1 cellular context compared by ENCODE assay signal in genomic region chr1:28642847-28643635, GRCh38.
TF ChIP-seq lines count a peak whose summit lies in the region.

TAF12 (minus strand) TSS chr1:28643067; CDS start chr1:28622081, 20,986 bp downstream.

TF ChIP-seq in WTC11, 78 proteins besides CTCF, POLR2A, EP300 and RAD21 (continued from another document and continues in another):
- TF ChIP-seq E2F4 (CRISPR knock-in tag; IDR thresholded peaks at IDR 0.05; ENCODE audit: borderline replicate concordance, low read depth) (no peak), HMGXB4 (CRISPR knock-in tag; IDR thresholded peaks at IDR 0.05) (peak; percentile 61; the same call in 1 of the 2 replicates), TEAD1 (CRISPR knock-in tag; IDR thresholded peaks at IDR 0.05) (peak; percentile 97), JAZF1 (CRISPR knock-in tag; IDR thresholded peaks at IDR 0.05) (no peak), ZNF416 (CRISPR knock-in tag; IDR thresholded peaks at IDR 0.05) (0 out of 2 replicates have a peak, but pooled peaks have one; percentile 45), IRF2 (CRISPR knock-in tag; IDR thresholded peaks at IDR 0.05; ENCODE audit: borderline replicate concordance, low read depth) (no peak), ZNF532 (CRISPR knock-in tag; IDR thresholded peaks at IDR 0.05; ENCODE audit: borderline replicate concordance) (no peak), ERG (CRISPR knock-in tag; IDR thresholded peaks at IDR 0.05) (no peak), NFATC4 (CRISPR knock-in tag; IDR thresholded peaks at IDR 0.05) (no peak), ZNF232 (CRISPR knock-in tag; IDR thresholded peaks at IDR 0.05) (0 out of 2 replicates have a peak, but pooled peaks have one; percentile 38), E2F1 (CRISPR knock-in tag; IDR thresholded peaks at IDR 0.05) (no peak), ELF4 (CRISPR knock-in tag; IDR thresholded peaks at IDR 0.05; ENCODE audit: low read depth) (no peak), FOXJ3 (CRISPR knock-in tag; IDR thresholded peaks at IDR 0.05; ENCODE audit: borderline replicate concordance) (no peak), RELA (CRISPR knock-in tag; IDR thresholded peaks at IDR 0.05; ENCODE audit: borderline replicate concordance) (no peak; the same call in 1 of the 2 replicates), USF1 (CRISPR knock-in tag; IDR thresholded peaks at IDR 0.05) (peak; percentile 86), JUN (CRISPR knock-in tag; IDR thresholded peaks at IDR 0.05) (peak; percentile 76; the same call in 1 of the 2 replicates), ZNF281 (CRISPR knock-in tag; IDR thresholded peaks at IDR 0.05) (peak; percentile 17; the same call in 1 of the 2 replicates), NFYB (CRISPR knock-in tag; conservative IDR thresholded peaks at IDR 0.05; ENCODE audit: low read depth) (0 out of 2 replicates have a peak, but pooled peaks have one; percentile 22), FOXK1 (CRISPR knock-in tag; IDR thresholded peaks at IDR 0.05) (peak; percentile 93), ATF3 (CRISPR knock-in tag; conservative IDR thresholded peaks at IDR 0.05) (no peak), ATF2 (CRISPR knock-in tag; IDR thresholded peaks at IDR 0.05; ENCODE audit: borderline replicate concordance, low read depth) (no peak), GTF2I (CRISPR knock-in tag; conservative IDR thresholded peaks at IDR 0.05) (no peak), CREM (CRISPR knock-in tag; IDR thresholded peaks at IDR 0.05) (peak; percentile 57), HMGA2 (CRISPR knock-in tag; IDR thresholded peaks at IDR 0.05) (no peak), PRRX2 (CRISPR knock-in tag; IDR thresholded peaks at IDR 0.05) (no peak), TCF7 (CRISPR knock-in tag; IDR thresholded peaks at IDR 0.05; ENCODE audit: low read depth) (no peak), E2F5 (CRISPR knock-in tag; IDR thresholded peaks at IDR 0.05) (peak; percentile 90), AFF4 (CRISPR knock-in tag; IDR thresholded peaks at IDR 0.05; ENCODE audit: borderline replicate concordance) (0 out of 2 replicates have a peak, but pooled peaks have one; percentile 49), EMX1 (CRISPR knock-in tag; IDR thresholded peaks at IDR 0.05) (no peak), SOX15 (CRISPR knock-in tag; IDR thresholded peaks at IDR 0.05) (no peak), MYBL2 (CRISPR knock-in tag; IDR thresholded peaks at IDR 0.05) (peak; percentile 96), ZNF512 (CRISPR knock-in tag; IDR thresholded peaks at IDR 0.05; ENCODE audit: borderline replicate concordance) (no peak)
